Comparison of ENCODE assay signal across 18 cellular contexts in the genomic region with DNA sequence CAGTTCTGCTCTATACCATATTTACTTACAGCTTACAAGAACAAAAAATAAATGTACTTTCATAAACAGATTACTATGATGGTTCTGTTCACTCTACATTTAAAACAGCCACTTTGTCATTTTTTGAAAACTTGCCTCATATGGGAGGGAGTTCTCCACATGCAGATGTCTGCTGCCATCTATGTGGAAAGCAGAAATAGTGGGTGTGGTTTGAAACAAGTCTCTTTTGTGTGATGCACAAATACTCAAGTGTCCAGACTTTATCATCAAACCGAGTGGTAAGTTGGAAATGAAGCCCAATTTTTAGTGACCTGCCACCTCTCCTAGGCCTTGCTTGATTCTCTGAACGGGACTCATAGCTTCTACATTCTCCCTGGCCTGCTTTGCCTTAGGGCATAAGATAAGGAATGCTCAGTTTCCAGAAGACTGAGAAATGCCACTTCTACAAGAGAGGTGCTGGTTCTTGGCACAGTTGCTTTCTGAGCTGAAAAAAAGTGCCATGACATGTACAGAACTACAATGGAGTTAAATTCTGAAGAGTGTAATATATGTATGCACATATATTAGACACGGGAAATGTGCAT.
A peak's percentile ranks its signal among the peaks of the same experiment; 100 is the strongest.
DNase-seq lines count a peak whose midpoint lies in the region; TF ChIP-seq lines count a peak whose summit lies in the region.
"Had no signal": no experiment of that assay in that cellular context is flagged by ENCODE, and none has a peak within 500 bp of the region (broad histone marks: within the 10 kb centered on the region; RNA-seq: fewer than 3 reads in every experiment).

No MANE protein-coding gene starts in this region.

- H3K9ac ChIP-seq in stomach smooth muscle (ENCODE audit: low read length in 2 of 2): no peak overlapping the region

- no peaks in the 10 kb centered on the region for H3K36me3 ChIP-seq in cardiac muscle cell
- H3K36me3 ChIP-seq in right atrium auricular region: no peaks in the 10 kb centered on the region
- H3K36me3 ChIP-seq in stomach smooth muscle (ENCODE audit: control insufficient read depth in 2 of 2, insufficient read depth in 2 of 2, low read length in 2 of 2): no peaks in the 10 kb centered on the region
- H3K36me3 ChIP-seq in suprapubic skin: no peaks in the 10 kb centered on the region
- H3K36me3 ChIP-seq: thoracic aorta had no signal

- H3K9me3 ChIP-seq in cardiac muscle cell (ENCODE audit: low read depth) (no peaks in the 10 kb centered on the region), right atrium auricular region (no peaks in the 10 kb centered on the region), stomach smooth muscle (ENCODE audit: control insufficient read depth in 2 of 2, low read length in 2 of 2) (no peaks in the 10 kb centered on the region), suprapubic skin (no peaks in the 10 kb centered on the region)
- H3K9me3 ChIP-seq: thoracic aorta had no signal

- DNase-seq in cardiac muscle cell (ENCODE audit: low read depth in 1 of 2, low spot score in 1 of 2) (peak in 1 of 2 donors; percentile 20), right atrium auricular region (ENCODE audit: low spot score) (no peak), OCI-M1 (lab: John Stamatoyannopoulos, UW) (peak; percentile 47), fibroblast of pulmonary artery (ENCODE audit: low read depth) (peak; percentile 16), SIG-M5 treated with dmso at 0.1 percent for 504 hours (lab: John Stamatoyannopoulos, UW; ENCODE audit: unreplicated experiment) (no peak), suprapubic skin (ENCODE audit: low spot score in 2 of 2) (no peak), SK-N-DZ (ENCODE audit: low spot score) (no peak)
- DNase-seq: activated CD4-positive, alpha-beta T cell treated with anti-CD3 and anti-CD28 coated beads, Interleukin-2, amount 50 U/mL, for 1 hour; activated naive CD4-positive, alpha-beta T cell treated with anti-CD3 and anti-CD28 coated beads, Interleukin-2, amount 10 ng/mL, durations not matched to agents 7 days and 5 days; activated T-cell treated with anti-CD3 and anti-CD28 coated beads for 4 hours; COR-L47; dorsolateral prefrontal cortex; H9; NCI-H1092; NCI-H446; stimulated activated CD4-positive, alpha-beta T cell treated with anti-CD3 and anti-CD28 coated beads, Interleukin-4, amount 100 ng/mL, for 1 hour had no signal

- WGBS in suprapubic skin: 54% methylated on average over 3 of the region's 3 CpGs

- H3K27me3 ChIP-seq in cardiac muscle cell: no peaks in the 10 kb centered on the region
- no peaks in the 10 kb centered on the region for H3K27me3 ChIP-seq in right atrium auricular region
- H3K27me3 ChIP-seq in stomach smooth muscle (ENCODE audit: control insufficient read depth in 1 of 2, insufficient read depth in 2 of 2, low read length in 2 of 2): no peaks in the 10 kb centered on the region
- no peaks in the 10 kb centered on the region for H3K27me3 ChIP-seq in suprapubic skin

- H3K4me1 ChIP-seq in cardiac muscle cell (ENCODE audit: low read depth) (peaks cover 14% of the 10 kb centered on the region), right atrium auricular region (peaks cover 0 to 18% of the 10 kb centered on the region in 2 donors), stomach smooth muscle (ENCODE audit: control insufficient read depth, insufficient read depth, low read length) (peaks cover 8% of the 10 kb centered on the region), suprapubic skin (no peaks in the 10 kb centered on the region)

- TF ChIP-seq CTCF in cardiac muscle cell (IDR thresholded peaks at IDR 0.05; ENCODE audit: low read depth, low read length) (no peak), right atrium auricular region (IDR thresholded peaks at IDR 0.05) (peak in 1 of 2 donors; percentile 24), fibroblast of pulmonary artery (IDR thresholded peaks at IDR 0.05; ENCODE audit: low read length, missing control alignments) (no peak), suprapubic skin (IDR thresholded peaks at IDR 0.05) (no peak)

- no peak for TF ChIP-seq POLR2A in suprapubic skin (IDR thresholded peaks at IDR 0.05)

- H3K27ac ChIP-seq in cardiac muscle cell: peak overlapping the region; percentile 52
- H3K27ac ChIP-seq in right atrium auricular region: no peak overlapping the region
- H3K27ac ChIP-seq in stomach smooth muscle (ENCODE audit: low read length): peak overlapping the region; percentile 50
- H3K27ac ChIP-seq in suprapubic skin: no peak overlapping the region
- H3K27ac ChIP-seq: dorsolateral prefrontal cortex, thoracic aorta had no signal

- H3K4me3 ChIP-seq in cardiac muscle cell (no peak overlapping the region), right atrium auricular region (no peak overlapping the region), fibroblast of pulmonary artery (replicated peaks; ENCODE audit: low read depth, low read length) (no peak overlapping the region), stomach smooth muscle (ENCODE audit: low read length in 2 of 2) (no peak overlapping the region), suprapubic skin (no peak overlapping the region)
- H3K4me3 ChIP-seq: dorsolateral prefrontal cortex, thoracic aorta had no signal

- TF ChIP-seq EP300 in suprapubic skin (IDR thresholded peaks at IDR 0.05): no peak

Comparison
In these comparisons a context has a peak if more than half of its experiments do, and no peak if none do; other contexts are left out.
1. H3K27ac ChIP-seq: peak in cardiac muscle cell (single experiment) and stomach smooth muscle (single experiment); none in right atrium auricular region (0 of 2) and suprapubic skin (single experiment).
2. DNase-seq: peak in OCI-M1 (single experiment) and fibroblast of pulmonary artery (single experiment); none in right atrium auricular region (single experiment), SIG-M5 treated with dmso at 0.1 percent for 504 hours (single experiment), suprapubic skin (0 of 2) and SK-N-DZ (single experiment).